In genomic region chr5:132370241-132370820, GRCh38 we compare ENCODE assay signal across 1 cellular context.
TF ChIP-seq lines count a peak whose summit lies in the region.

No MANE protein-coding gene starts in this region.

TF ChIP-seq in HepG2, 621 proteins besides CTCF, POLR2A, EP300 and RAD21 (continued from another document):
- 0 out of 2 replicates have a peak, but pooled peaks have one; percentile 57 for TF ChIP-seq ZNF619 (CRISPR knock-in tag; IDR thresholded peaks at IDR 0.05)
- no peak for TF ChIP-seq SOX6 (IDR thresholded peaks at IDR 0.05)
- TF ChIP-seq SOX6 (CRISPR knock-in tag; IDR thresholded peaks at IDR 0.05), result peak; percentile 29; the same call in 1 of the 2 replicates
